In the genomic region with DNA sequence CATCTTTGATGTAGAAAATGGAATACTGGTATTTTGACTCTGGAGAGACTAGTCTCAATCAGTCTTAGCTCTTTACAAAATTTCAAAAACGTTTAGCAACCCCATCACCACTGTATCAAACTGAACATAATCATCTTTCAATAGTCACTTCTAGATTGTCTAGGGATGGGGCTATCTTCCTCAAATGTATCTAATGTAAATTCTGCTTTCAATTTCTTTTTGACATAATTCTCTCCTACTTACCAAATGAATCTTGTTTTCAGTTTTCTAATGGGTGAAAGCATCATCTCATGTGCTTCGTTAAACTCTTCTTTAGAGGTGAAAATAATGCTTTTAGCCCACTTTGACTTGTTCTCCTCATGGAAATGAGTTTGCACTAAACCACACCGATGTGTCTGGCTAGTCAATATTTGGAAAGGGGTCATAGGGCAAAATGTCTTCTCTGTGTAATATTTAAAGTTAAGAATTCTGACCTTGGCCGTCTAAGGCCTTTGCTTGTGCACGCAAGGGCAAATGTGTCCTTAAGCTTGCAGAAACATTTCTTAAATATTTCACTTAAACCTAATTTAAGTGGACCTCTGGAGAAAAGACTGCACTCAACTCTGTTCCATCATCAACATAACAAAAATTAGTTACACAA, we compare ENCODE assay signal across 10 cellular contexts. TPM values are rescaled to one million over a fixed set of nuclear protein-coding genes. Genes with fewer than 3 reads are reported as not detected.
DNase-seq lines count a peak whose midpoint lies in the region; ATAC-seq and TF ChIP-seq lines count a peak whose summit lies in the region.
"Had no signal": no experiment of that assay in that cellular context is flagged by ENCODE, and none has a peak within 500 bp of the region (broad histone marks: within the 10 kb centered on the region; RNA-seq: fewer than 3 reads in every experiment).

No MANE protein-coding gene starts in this region.

- H3K27me3 ChIP-seq in GM06990 (replicated peaks; ENCODE audit: control insufficient read depth, insufficient read depth, low read length) = no peaks in the 10 kb centered on the region

- peak overlapping the region; percentile 53 for H3K4me3 Mint-ChIP-seq in activated T-helper 1 cell treated with anti-CD3 and anti-CD28 coated beads, Interleukin-12 subunit alpha, Interleukin-12 subunit beta, Interleukin-2, Interleukin-4 antibody, amounts not matched to agents 30 ng/mL and 10 ng/mL and 1 ng/mL, durations not matched to agents 14 hours and 24 hours and 36 hours
- H3K4me3 Mint-ChIP-seq in natural killer cell = no peak overlapping the region
- H3K4me3 Mint-ChIP-seq in progenitor cell of endocrine pancreas (ENCODE audit: low read depth) = no peak overlapping the region

- DNase-seq in GM06990 (ENCODE audit: extremely low read depth, insufficient read length) (no peak), natural killer cell (no peak), NK-92 (lab: John Stamatoyannopoulos, UW; ENCODE audit: unreplicated experiment) (no peak), progenitor cell of endocrine pancreas (ENCODE audit: low spot score, unreplicated experiment) (no peak), SW 1271 (lab: John Stamatoyannopoulos, UW) (no peak)
- DNase-seq in activated T-helper 1 cell treated with anti-CD3 and anti-CD28 coated beads, Interleukin-12 subunit alpha, Interleukin-12 subunit beta, Interleukin-2, Interleukin-4 antibody, amounts not matched to agents 30 ng/mL and 10 ng/mL and 1 ng/mL, durations not matched to agents 14 hours and 24 hours and 36 hours (ENCODE audit: low spot score) = no peak
- DNase-seq: NCI-H2029 had no signal

- no peak for TF ChIP-seq CTCF in GM06990 (IDR thresholded peaks at IDR 0.05; ENCODE audit: insufficient read depth, low read length, poor library complexity, severe bottlenecking)
- TF ChIP-seq CTCF in natural killer cell (IDR thresholded peaks at IDR 0.05) = no peak
- no peak for TF ChIP-seq CTCF in progenitor cell of endocrine pancreas (IDR thresholded peaks at IDR 0.05; ENCODE audit: unreplicated experiment)

- intact Hi-C loops in activated T-helper 1 cell treated with anti-CD3 and anti-CD28 coated beads, Interleukin-12 subunit alpha, Interleukin-12 subunit beta, Interleukin-2, Interleukin-4 antibody, amounts not matched to agents 30 ng/mL and 10 ng/mL and 1 ng/mL, durations not matched to agents 14 hours and 24 hours and 36 hours (cut with micrococcal nuclease) = loop anchor here (1.0 kb wide), 8 partner anchors 15 to 137 kb away; no protein-coding TSS in a partner anchor
- intact Hi-C loops in natural killer cell (cut with micrococcal nuclease) = loop anchor here (10.0 kb wide), 1 partner anchor 48 kb away; no protein-coding TSS in a partner anchor

- peak overlapping the region; percentile 81 for H3K27ac Mint-ChIP-seq in activated T-helper 1 cell treated with anti-CD3 and anti-CD28 coated beads, Interleukin-12 subunit alpha, Interleukin-12 subunit beta, Interleukin-2, Interleukin-4 antibody, amounts not matched to agents 30 ng/mL and 10 ng/mL and 1 ng/mL, durations not matched to agents 14 hours and 24 hours and 36 hours
- H3K27ac Mint-ChIP-seq in natural killer cell = peak overlapping the region; percentile 11 to 72
- no peak overlapping the region for H3K27ac Mint-ChIP-seq in progenitor cell of endocrine pancreas

- H3K9me3 Mint-ChIP-seq in activated T-helper 1 cell treated with anti-CD3 and anti-CD28 coated beads, Interleukin-12 subunit alpha, Interleukin-12 subunit beta, Interleukin-2, Interleukin-4 antibody, amounts not matched to agents 30 ng/mL and 10 ng/mL and 1 ng/mL, durations not matched to agents 14 hours and 24 hours and 36 hours = peaks cover 8% of the 10 kb centered on the region
- H3K9me3 Mint-ChIP-seq in natural killer cell (no peaks in the 10 kb centered on the region), progenitor cell of endocrine pancreas (ENCODE audit: low read depth) (peaks cover 2% of the 10 kb centered on the region)

- peaks cover 33% of the 10 kb centered on the region for H3K36me3 Mint-ChIP-seq in activated T-helper 1 cell treated with anti-CD3 and anti-CD28 coated beads, Interleukin-12 subunit alpha, Interleukin-12 subunit beta, Interleukin-2, Interleukin-4 antibody, amounts not matched to agents 30 ng/mL and 10 ng/mL and 1 ng/mL, durations not matched to agents 14 hours and 24 hours and 36 hours (ENCODE audit: low read depth)
- peaks cover 8% of the 10 kb centered on the region for H3K36me3 Mint-ChIP-seq in natural killer cell
- peaks cover 9% of the 10 kb centered on the region for H3K36me3 Mint-ChIP-seq in progenitor cell of endocrine pancreas (ENCODE audit: insufficient read depth)

- H3K4me3 ChIP-seq in GM06990 (replicated peaks; ENCODE audit: low read depth, low read length) = peak overlapping the region; percentile 21; the same call in 1 of the 2 replicates
- H3K4me3 ChIP-seq: skin epidermis had no signal

- peak; percentile 38 for ATAC-seq in GM21515 (IDR thresholded peaks at IDR 0.05; ENCODE audit: unreplicated experiment)
- ATAC-seq in natural killer cell = no peak
- no peak for ATAC-seq in GM19467 (IDR thresholded peaks at IDR 0.05; ENCODE audit: unreplicated experiment)

- no peaks in the 10 kb centered on the region for H3K36me3 ChIP-seq in GM06990 (ENCODE audit: control insufficient read depth, insufficient read depth, low read length)

- H3K27me3 Mint-ChIP-seq in activated T-helper 1 cell treated with anti-CD3 and anti-CD28 coated beads, Interleukin-12 subunit alpha, Interleukin-12 subunit beta, Interleukin-2, Interleukin-4 antibody, amounts not matched to agents 30 ng/mL and 10 ng/mL and 1 ng/mL, durations not matched to agents 14 hours and 24 hours and 36 hours (ENCODE audit: insufficient read depth) = no peaks in the 10 kb centered on the region
- no peaks in the 10 kb centered on the region for H3K27me3 Mint-ChIP-seq in natural killer cell (ENCODE audit: low read depth in 2 of 2)
- no peaks in the 10 kb centered on the region for H3K27me3 Mint-ChIP-seq in progenitor cell of endocrine pancreas

- peaks cover 77% of the 10 kb centered on the region for H3K4me1 Mint-ChIP-seq in activated T-helper 1 cell treated with anti-CD3 and anti-CD28 coated beads, Interleukin-12 subunit alpha, Interleukin-12 subunit beta, Interleukin-2, Interleukin-4 antibody, amounts not matched to agents 30 ng/mL and 10 ng/mL and 1 ng/mL, durations not matched to agents 14 hours and 24 hours and 36 hours (ENCODE audit: low read depth)
- peaks cover 70 to 71% of the 10 kb centered on the region in 2 donors for H3K4me1 Mint-ChIP-seq in natural killer cell
- peaks cover 38% of the 10 kb centered on the region for H3K4me1 Mint-ChIP-seq in progenitor cell of endocrine pancreas (ENCODE audit: low read depth)

RNA-seq across cellular contexts. Expression of a gene that starts 5.2 kb away (rescaled TPM):
- total RNA-seq in activated T-helper 1 cell treated with anti-CD3 and anti-CD28 coated beads, Interleukin-12 subunit alpha, Interleukin-12 subunit beta, Interleukin-2, Interleukin-4 antibody, amounts not matched to agents 30 ng/mL and 10 ng/mL and 1 ng/mL, durations not matched to agents 14 hours and 24 hours and 36 hours = 49.9 and 54.2 TPM in 2 replicates
- total RNA-seq in natural killer cell (100 to 1,000 TPM in 2 of 3 donors, 10 to 100 TPM in 1; 71.6 to 120 (median 119) TPM), progenitor cell of endocrine pancreas (61.0 and 68.0 TPM in 2 replicates)

RNA-seq across cellular contexts. Expression of a gene that starts 51.0 kb away (rescaled TPM):
- total RNA-seq in activated T-helper 1 cell treated with anti-CD3 and anti-CD28 coated beads, Interleukin-12 subunit alpha, Interleukin-12 subunit beta, Interleukin-2, Interleukin-4 antibody, amounts not matched to agents 30 ng/mL and 10 ng/mL and 1 ng/mL, durations not matched to agents 14 hours and 24 hours and 36 hours = 71.8 and 83.6 TPM in 2 replicates
- total RNA-seq in natural killer cell = 10 to 100 TPM; 46.1 to 71.0 (median 58.8) TPM
- total RNA-seq in progenitor cell of endocrine pancreas = 116 and 121 TPM in 2 replicates
